16 cellular contexts compared by ENCODE assay signal in the genomic region with DNA sequence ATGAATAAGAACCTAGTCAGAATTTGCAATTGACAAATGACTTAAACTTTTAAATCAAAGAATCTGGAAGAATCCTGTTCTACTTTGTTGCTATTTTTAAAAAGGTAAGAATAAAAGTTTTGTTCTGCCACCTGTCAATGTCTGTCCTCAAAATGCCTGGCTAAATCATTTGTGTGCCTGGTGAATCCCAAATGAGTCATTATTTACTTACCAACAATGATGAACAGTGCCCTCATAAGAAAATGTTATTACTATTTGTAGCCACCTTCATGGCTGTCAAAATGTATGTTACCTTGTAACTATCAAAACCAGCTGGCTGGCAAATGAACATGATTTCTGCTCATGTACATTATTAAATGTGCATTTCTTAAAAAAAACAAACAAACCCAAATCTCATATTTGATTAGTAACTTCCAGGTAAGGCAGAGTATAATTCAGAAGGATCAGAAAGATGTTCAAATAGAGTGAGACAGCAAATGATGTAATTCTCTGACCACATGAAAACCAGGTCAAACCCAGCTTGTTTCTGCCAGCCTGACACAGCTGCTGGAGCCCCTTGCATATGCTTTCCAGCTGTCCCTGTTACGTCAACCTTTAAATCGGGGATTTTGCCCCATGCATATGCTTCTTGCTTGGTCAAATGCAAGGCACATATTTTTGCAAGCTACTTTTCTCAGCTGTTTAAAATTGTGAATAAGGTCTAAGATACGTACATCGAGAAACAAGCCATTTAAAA.
DNase-seq lines count a peak whose midpoint lies in the region; ATAC-seq and TF ChIP-seq lines count a peak whose summit lies in the region.
"Had no signal": no experiment of that assay in that cellular context is flagged by ENCODE, and none has a peak within 500 bp of the region (broad histone marks: within the 10 kb centered on the region; RNA-seq: fewer than 3 reads in every experiment).

No MANE protein-coding gene starts in this region.

- no peak overlapping the region for H2AFZ ChIP-seq in fibroblast of lung (ENCODE audit: low read length)

- no peaks in the 10 kb centered on the region for H4K20me1 ChIP-seq in fibroblast of lung (ENCODE audit: control insufficient read depth, extremely low read depth, insufficient read depth, low read length)

- no peak for TF ChIP-seq POLR2A in thyroid gland (IDR thresholded peaks at IDR 0.05)

- H3K9ac ChIP-seq in fibroblast of lung (ENCODE audit: insufficient read depth, low read length): no peak overlapping the region

- TF ChIP-seq CTCF in fibroblast of lung (conservative IDR thresholded peaks at IDR 0.05 in 1 of 2, IDR thresholded peaks at IDR 0.05 in 1 of 2; ENCODE audit: low read depth in 1 of 2, low read length in 2 of 2) (no peak), thyroid gland (IDR thresholded peaks at IDR 0.05) (no peak), left ventricle myocardium inferior (IDR thresholded peaks at IDR 0.05; ENCODE audit: borderline replicate concordance) (no peak)

- H3K27me3 Mint-ChIP-seq in activated T-helper 17 cell treated with anti-CD3 and anti-CD28 coated beads, Interleukin-2, amount 50 U/mL, for 72 hours: peaks cover 18% of the 10 kb centered on the region

- H3K4me1 ChIP-seq in fibroblast of lung (ENCODE audit: control insufficient read depth, extremely low read depth, insufficient read depth, low read length): no peaks in the 10 kb centered on the region
- H3K4me1 ChIP-seq in thyroid gland: peaks cover 18 to 37% of the 10 kb centered on the region in 2 donors
- peaks cover 31% of the 10 kb centered on the region for H3K4me1 ChIP-seq in left ventricle myocardium inferior
- H3K4me1 ChIP-seq: esophagus squamous epithelium, right lobe of liver had no signal

- H3K27me3 ChIP-seq in fibroblast of lung (ENCODE audit: control insufficient read depth, insufficient read depth, low read length) (no peaks in the 10 kb centered on the region), thyroid gland (no peaks in the 10 kb centered on the region), left ventricle myocardium inferior (ENCODE audit: low read depth) (no peaks in the 10 kb centered on the region)
- H3K27me3 ChIP-seq: esophagus squamous epithelium, right lobe of liver had no signal

- H3K9me3 ChIP-seq in fibroblast of lung (ENCODE audit: control insufficient read depth, insufficient read depth, low read depth, low read length) (no peaks in the 10 kb centered on the region), thyroid gland (no peaks in the 10 kb centered on the region), left ventricle myocardium inferior (replicated peaks) (no peaks in the 10 kb centered on the region)
- H3K9me3 ChIP-seq: esophagus squamous epithelium, right lobe of liver had no signal

- no peak for ATAC-seq in activated T-helper 17 cell treated with anti-CD3 and anti-CD28 coated beads, Interleukin-2, amount 50 U/mL, for 72 hours (replicated peaks)
- ATAC-seq: stimulated activated effector memory CD8-positive, alpha-beta T cell treated with anti-CD3 and anti-CD28 coated beads, Interleukin-12 subunit alpha, Interleukin-12 subunit beta, amount 100 ng/mL, for 72 hours had no signal

- H3K4me3 ChIP-seq in fibroblast of lung (replicated peaks in 1 of 4; ENCODE audit: control extremely low read depth in 1 of 4, insufficient read depth in 1 of 4, low read depth in 3 of 4, low read length in 4 of 4): no peak overlapping the region
- H3K4me3 ChIP-seq in thyroid gland (replicated peaks in 1 of 3): no peak overlapping the region
- H3K4me3 ChIP-seq in left ventricle myocardium inferior: no peak overlapping the region
- H3K4me3 ChIP-seq: esophagus squamous epithelium, right lobe of liver had no signal

- no peak overlapping the region for H3K4me3 Mint-ChIP-seq in activated T-helper 17 cell treated with anti-CD3 and anti-CD28 coated beads, Interleukin-2, amount 50 U/mL, for 72 hours
- H3K4me3 Mint-ChIP-seq: dendritic cell treated with granulocyte-macrophage colony-stimulating factor and Interleukin-4, amounts not matched to agents 40 ng/mL and 50 ng/mL, for 4 days; neural crest cell; stimulated activated effector memory CD8-positive, alpha-beta T cell treated with anti-CD3 and anti-CD28 coated beads, Interleukin-12 subunit alpha, Interleukin-12 subunit beta, amount 100 ng/mL, for 72 hours had no signal

- H3K27ac Mint-ChIP-seq in activated T-helper 17 cell treated with anti-CD3 and anti-CD28 coated beads, Interleukin-2, amount 50 U/mL, for 72 hours: no peak overlapping the region
- H3K27ac Mint-ChIP-seq: dendritic cell treated with granulocyte-macrophage colony-stimulating factor and Interleukin-4, amounts not matched to agents 40 ng/mL and 50 ng/mL, for 4 days; stimulated activated effector memory CD8-positive, alpha-beta T cell treated with anti-CD3 and anti-CD28 coated beads, Interleukin-12 subunit alpha, Interleukin-12 subunit beta, amount 100 ng/mL, for 72 hours had no signal

- no peaks in the 10 kb centered on the region for H3K36me3 Mint-ChIP-seq in activated T-helper 17 cell treated with anti-CD3 and anti-CD28 coated beads, Interleukin-2, amount 50 U/mL, for 72 hours (ENCODE audit: low read depth)
- H3K36me3 Mint-ChIP-seq: stimulated activated effector memory CD8-positive, alpha-beta T cell treated with anti-CD3 and anti-CD28 coated beads, Interleukin-12 subunit alpha, Interleukin-12 subunit beta, amount 100 ng/mL, for 72 hours had no signal

- intact Hi-C loops in thyroid gland (cut with DNase I): no loop called here
- intact Hi-C loops in posterior cingulate gyrus (cut with DNase I): no loop called here
- intact Hi-C loops in left ventricle myocardium inferior (cut with micrococcal nuclease): no loop called here

- peak; percentile 69 for DNase-seq in NCI-H82 (lab: John Stamatoyannopoulos, UW)
- no peak for DNase-seq in NCI-H82 treated with DMSO at 0.1 percent for 48 hours (lab: John Stamatoyannopoulos, UW; ENCODE audit: unreplicated experiment)
- peak; percentile 62 for DNase-seq in RPMI7951 (ENCODE audit: low read depth)
- peak; percentile 33 to 53 for DNase-seq in fibroblast of lung (ENCODE audit: low read depth in 2 of 2)
- no peak for DNase-seq in thyroid gland
- no peak for DNase-seq in posterior cingulate gyrus
- DNase-seq in left ventricle myocardium inferior: no peak
- DNase-seq: activated CD4-positive, alpha-beta T cell treated with anti-CD3 and anti-CD28 coated beads, Interleukin-2, amount 50 U/mL, for 4 hours; amygdala; esophagus squamous epithelium; NCI-H2029 treated with DMSO at 0.1 percent for 48 hours; right lobe of liver had no signal

- H3K4me1 Mint-ChIP-seq in activated T-helper 17 cell treated with anti-CD3 and anti-CD28 coated beads, Interleukin-2, amount 50 U/mL, for 72 hours: no peaks in the 10 kb centered on the region
- H3K4me1 Mint-ChIP-seq: neural crest cell; stimulated activated effector memory CD8-positive, alpha-beta T cell treated with anti-CD3 and anti-CD28 coated beads, Interleukin-12 subunit alpha, Interleukin-12 subunit beta, amount 100 ng/mL, for 72 hours had no signal

- no peaks in the 10 kb centered on the region for H3K79me2 ChIP-seq in fibroblast of lung (ENCODE audit: control insufficient read depth, insufficient read depth, low read length)

- H3K27ac ChIP-seq in fibroblast of lung (ENCODE audit: insufficient read depth, low read length) (no peak overlapping the region), thyroid gland (peak overlapping the region; percentile 64 to 73 (median 65)), left ventricle myocardium inferior (replicated peaks) (no peak overlapping the region)
- H3K27ac ChIP-seq: esophagus squamous epithelium, right lobe of liver had no signal

- H3K9me3 Mint-ChIP-seq in activated T-helper 17 cell treated with anti-CD3 and anti-CD28 coated beads, Interleukin-2, amount 50 U/mL, for 72 hours: peaks cover 5% of the 10 kb centered on the region
- H3K9me3 Mint-ChIP-seq: dendritic cell treated with granulocyte-macrophage colony-stimulating factor and Interleukin-4, amounts not matched to agents 40 ng/mL and 50 ng/mL, for 4 days; neural crest cell; stimulated activated effector memory CD8-positive, alpha-beta T cell treated with anti-CD3 and anti-CD28 coated beads, Interleukin-12 subunit alpha, Interleukin-12 subunit beta, amount 100 ng/mL, for 72 hours had no signal

- no peak overlapping the region for H3K4me2 ChIP-seq in fibroblast of lung (ENCODE audit: extremely low read depth, insufficient read depth, low read length)

- no peaks in the 10 kb centered on the region for H3K36me3 ChIP-seq in fibroblast of lung (ENCODE audit: control insufficient read depth, insufficient read depth, low read length)
- H3K36me3 ChIP-seq in thyroid gland: no peaks in the 10 kb centered on the region
- no peaks in the 10 kb centered on the region for H3K36me3 ChIP-seq in left ventricle myocardium inferior
- H3K36me3 ChIP-seq: esophagus squamous epithelium, right lobe of liver had no signal

- WGBS in thyroid gland, 2 donors: 87 to 90% methylated on average over 4 of the region's 4 CpGs

Comparison
In these comparisons a context has a peak if more than half of its experiments do, and no peak if none do; other contexts are left out.
1. DNase-seq: peak in NCI-H82 (single experiment), RPMI7951 (single experiment) and fibroblast of lung (2 of 2); none in NCI-H82 treated with DMSO at 0.1 percent for 48 hours (single experiment), thyroid gland (0 of 2), posterior cingulate gyrus (0 of 10) and left ventricle myocardium inferior (single experiment).
2. H3K27ac ChIP-seq: peak in thyroid gland (3 of 3); none in fibroblast of lung (single experiment) and left ventricle myocardium inferior (single experiment).